8 cellular contexts compared by ENCODE assay signal in the genomic region with DNA sequence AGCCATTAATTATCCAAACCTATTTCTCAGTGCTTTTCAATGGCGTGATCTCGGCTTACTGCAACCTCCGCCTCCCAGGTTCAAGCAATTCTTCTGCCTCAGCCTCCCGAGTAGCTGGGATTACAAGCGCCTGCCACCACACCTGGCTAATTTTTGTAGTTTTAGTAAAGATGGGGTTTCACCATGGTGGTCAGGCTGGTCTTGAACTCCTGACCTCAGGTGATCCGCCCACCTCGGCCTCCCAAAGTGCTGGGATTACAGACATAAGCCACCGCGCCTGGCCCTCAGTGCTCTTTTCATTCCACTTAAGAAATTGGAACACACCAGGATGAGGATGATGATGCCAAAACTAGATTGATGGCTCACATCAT. TPM values are rescaled to one million over a fixed set of nuclear protein-coding genes. Genes with fewer than 3 reads are reported as not detected.
A peak's percentile ranks its signal among the peaks of the same experiment; 100 is the strongest.
DNase-seq lines count a peak whose midpoint lies in the region; ATAC-seq and TF ChIP-seq lines count a peak whose summit lies in the region.
"Not testable (repeated sequence)": the region's sequence is repeated elsewhere in the genome, so short reads cannot be mapped to it uniquely, and the experiment has no call there.
"Had no signal": no experiment of that assay in that cellular context is flagged by ENCODE, and none has a peak within 500 bp of the region (broad histone marks: within the 10 kb centered on the region; RNA-seq: fewer than 3 reads in every experiment).

No MANE protein-coding gene starts in this region.

- peak overlapping the region; percentile 62 for H3K9ac ChIP-seq in muscle layer of colon (ENCODE audit: low read length)
- peak overlapping the region; percentile 86 for H3K9ac ChIP-seq in skeletal muscle satellite cell (ENCODE audit: low read depth, low read length)

- H3K4me3 Mint-ChIP-seq in activated T-helper 1 cell treated with anti-CD3 and anti-CD28 coated beads, Interleukin-12 subunit alpha, Interleukin-12 subunit beta, Interleukin-2, Interleukin-4 antibody, amounts not matched to agents 30 ng/mL and 10 ng/mL and 1 ng/mL, durations not matched to agents 14 hours and 24 hours and 36 hours, result peak overlapping the region; percentile 63

- not testable (repeated sequence) for H3K9me3 ChIP-seq in Panc1 (ENCODE audit: control insufficient read depth, insufficient read depth, low read depth, low read length); heart left ventricle; muscle layer of colon (ENCODE audit: low read length); skeletal muscle satellite cell (replicated peaks; ENCODE audit: low read length)

- POLR2A ChIA-PET in Panc1 (lab: Charles Lee), result interaction anchor here (1.5 kb wide), 1 partner anchor 33 kb away, joined by 3 read pairs; a partner anchor contains a TSS

- not testable (repeated sequence) for H3K4me1 ChIP-seq in Panc1 (ENCODE audit: control insufficient read depth, insufficient read depth, low read length); muscle layer of colon (ENCODE audit: insufficient read depth, low read length); skeletal muscle satellite cell (ENCODE audit: control insufficient read depth, insufficient read depth, low read length)
- peaks cover 0 to 12% (median 0%) of the 10 kb centered on the region in 12 donors for H3K4me1 ChIP-seq in heart left ventricle

- peak overlapping the region; percentile 81 for H3K4me2 ChIP-seq in skeletal muscle satellite cell (ENCODE audit: low read length)

- TF ChIP-seq POLR2A in heart left ventricle (IDR thresholded peaks at IDR 0.05), result not testable (repeated sequence)

- H3K27ac Mint-ChIP-seq in activated T-helper 1 cell treated with anti-CD3 and anti-CD28 coated beads, Interleukin-12 subunit alpha, Interleukin-12 subunit beta, Interleukin-2, Interleukin-4 antibody, amounts not matched to agents 30 ng/mL and 10 ng/mL and 1 ng/mL, durations not matched to agents 14 hours and 24 hours and 36 hours, result peak overlapping the region; percentile 97

- in situ Hi-C loops in Panc1 (cut with HindIII; ENCODE audit: low pct_unique_long_range_greater_than_20kb, low sequenced_read_pairs), result not testable (repeated sequence)

- H3K27ac ChIP-seq in Panc1 (ENCODE audit: low read length), result peak overlapping the region; percentile 95
- H3K27ac ChIP-seq in heart left ventricle, result peak overlapping the region in 11 of 12 donors; percentile 58 to 90 (median 80)
- H3K27ac ChIP-seq in muscle layer of colon (ENCODE audit: low read depth, low read length), result peak overlapping the region; percentile 78

- H3K4me3 ChIP-seq in GM12875 (ENCODE audit: low read depth, low read length), result peak overlapping the region; percentile 46
- peak overlapping the region; percentile 43 to 56 for H3K4me3 ChIP-seq in Panc1 (ENCODE audit: low read depth in 2 of 2, low read length in 2 of 2)
- H3K4me3 ChIP-seq in choroid plexus epithelial cell (ENCODE audit: low read depth, low read length), result peak overlapping the region; percentile 51
- peak overlapping the region in 11 of 12 donors; percentile 34 to 74 (median 48) for H3K4me3 ChIP-seq in heart left ventricle
- peak overlapping the region; percentile 47 to 52 for H3K4me3 ChIP-seq in muscle layer of colon (ENCODE audit: low read depth in 1 of 2, low read length in 2 of 2)
- peak overlapping the region; percentile 59 for H3K4me3 ChIP-seq in skeletal muscle satellite cell (ENCODE audit: low read length)

- H3K36me3 Mint-ChIP-seq in activated T-helper 1 cell treated with anti-CD3 and anti-CD28 coated beads, Interleukin-12 subunit alpha, Interleukin-12 subunit beta, Interleukin-2, Interleukin-4 antibody, amounts not matched to agents 30 ng/mL and 10 ng/mL and 1 ng/mL, durations not matched to agents 14 hours and 24 hours and 36 hours (ENCODE audit: low read depth), result not testable (repeated sequence)

- not testable (repeated sequence) for ATAC-seq in Panc1
- ATAC-seq in heart left ventricle, result peak in 1 of 4 donors; percentile 9

- H3K4me1 Mint-ChIP-seq in activated T-helper 1 cell treated with anti-CD3 and anti-CD28 coated beads, Interleukin-12 subunit alpha, Interleukin-12 subunit beta, Interleukin-2, Interleukin-4 antibody, amounts not matched to agents 30 ng/mL and 10 ng/mL and 1 ng/mL, durations not matched to agents 14 hours and 24 hours and 36 hours (ENCODE audit: low read depth), result peaks cover 25% of the 10 kb centered on the region

- not testable (repeated sequence) for DNase-seq in Panc1 (ENCODE audit: low read depth, low spot score); activated T-helper 1 cell treated with anti-CD3 and anti-CD28 coated beads, Interleukin-12 subunit alpha, Interleukin-12 subunit beta, Interleukin-2, Interleukin-4 antibody, amounts not matched to agents 30 ng/mL and 10 ng/mL and 1 ng/mL, durations not matched to agents 14 hours and 24 hours and 36 hours (ENCODE audit: low spot score); choroid plexus epithelial cell (ENCODE audit: low read depth); heart left ventricle

- intact Hi-C loops in Panc1 (cut with micrococcal nuclease; ENCODE audit: unreplicated experiment), result loop anchor here (1.0 kb wide), 1 partner anchor 28 kb away; no protein-coding TSS in a partner anchor
- intact Hi-C loops in activated T-helper 1 cell treated with anti-CD3 and anti-CD28 coated beads, Interleukin-12 subunit alpha, Interleukin-12 subunit beta, Interleukin-2, Interleukin-4 antibody, amounts not matched to agents 30 ng/mL and 10 ng/mL and 1 ng/mL, durations not matched to agents 14 hours and 24 hours and 36 hours (cut with micrococcal nuclease), result loop anchor here (1.0 to 2.0 kb wide), 9 partner anchors 28 to 496 kb away; a partner anchor contains a TSS
- intact Hi-C loops in heart left ventricle (cut with DNase I), result loop anchor here in 5 of 10 donors (1.0 to 2.0 kb wide), 5 partner anchors 27 to 141 kb away; a partner anchor contains a TSS

- not testable (repeated sequence) for H3K36me3 ChIP-seq in Panc1 (ENCODE audit: control insufficient read depth, insufficient read depth, low read length); heart left ventricle; muscle layer of colon (ENCODE audit: insufficient read depth, low read length); skeletal muscle satellite cell (ENCODE audit: insufficient read depth, low read length)

- not testable (repeated sequence) for H3K27me3 Mint-ChIP-seq in activated T-helper 1 cell treated with anti-CD3 and anti-CD28 coated beads, Interleukin-12 subunit alpha, Interleukin-12 subunit beta, Interleukin-2, Interleukin-4 antibody, amounts not matched to agents 30 ng/mL and 10 ng/mL and 1 ng/mL, durations not matched to agents 14 hours and 24 hours and 36 hours (ENCODE audit: insufficient read depth)

- BruUV-seq in Panc1 (replicated peaks; lab: Mats Ljungman, UMichigan), result not testable (repeated sequence)

- 36 to 46% (median 42%) methylated on average over 9 of the region's 9 CpGs for WGBS in heart left ventricle, 4 donors

- not testable (repeated sequence) for TF ChIP-seq CTCF in GM12875 (IDR thresholded peaks at IDR 0.05; ENCODE audit: borderline replicate concordance, insufficient read depth, low read depth, low read length); Panc1 (IDR thresholded peaks at IDR 0.05); choroid plexus epithelial cell (conservative IDR thresholded peaks at IDR 0.05; ENCODE audit: low read depth, low read length); heart left ventricle (IDR thresholded peaks at IDR 0.05)

- not testable (repeated sequence) for H3K9me3 Mint-ChIP-seq in activated T-helper 1 cell treated with anti-CD3 and anti-CD28 coated beads, Interleukin-12 subunit alpha, Interleukin-12 subunit beta, Interleukin-2, Interleukin-4 antibody, amounts not matched to agents 30 ng/mL and 10 ng/mL and 1 ng/mL, durations not matched to agents 14 hours and 24 hours and 36 hours

- CTCF ChIA-PET in Panc1 (lab: Charles Lee), result not testable (repeated sequence)

- H3K27me3 ChIP-seq in Panc1 (ENCODE audit: control insufficient read depth, insufficient read depth, low read length); heart left ventricle; muscle layer of colon (ENCODE audit: control insufficient read depth in 1 of 2, insufficient read depth in 2 of 2, low read length in 2 of 2); skeletal muscle satellite cell (ENCODE audit: control insufficient read depth, insufficient read depth, low read length): not testable (repeated sequence)

RNA-seq across cellular contexts. Expression of a gene that starts 32.1 kb away (rescaled TPM):
- not detected for total RNA-seq in Panc1 (2021; ENCODE audit: unreplicated experiment)
- polyA plus RNA-seq in Panc1 (2012; ENCODE audit: insufficient read length), result not detected
- total RNA-seq in activated T-helper 1 cell treated with anti-CD3 and anti-CD28 coated beads, Interleukin-12 subunit alpha, Interleukin-12 subunit beta, Interleukin-2, Interleukin-4 antibody, amounts not matched to agents 30 ng/mL and 10 ng/mL and 1 ng/mL, durations not matched to agents 14 hours and 24 hours and 36 hours, result 0.13 and 0.17 TPM in 2 replicates
- under 1 TPM in 6 of 9 donors, not detected in 3; 0.08 to 0.36 (median 0.12) TPM for total RNA-seq in heart left ventricle
- polyA plus RNA-seq in heart left ventricle, result under 1 TPM; 0.04 to 0.08 TPM
- total RNA-seq in skeletal muscle satellite cell (2012; rRNA removed), result under 0.01 TPM in 1 of 2 replicates, not detected in the other
- total RNA-seq: Daoy had no signal

RNA-seq across cellular contexts. Expression of a gene that starts 32.7 kb away (rescaled TPM):
- total RNA-seq in Panc1 (2021; ENCODE audit: unreplicated experiment), result 19.9 TPM
- polyA plus RNA-seq in Panc1 (2012; ENCODE audit: insufficient read length), result 10.5 TPM
- total RNA-seq in activated T-helper 1 cell treated with anti-CD3 and anti-CD28 coated beads, Interleukin-12 subunit alpha, Interleukin-12 subunit beta, Interleukin-2, Interleukin-4 antibody, amounts not matched to agents 30 ng/mL and 10 ng/mL and 1 ng/mL, durations not matched to agents 14 hours and 24 hours and 36 hours, result 86.3 and 91.2 TPM in 2 replicates
- 10 to 100 TPM; 17.1 to 48.9 (median 39.6) TPM for total RNA-seq in heart left ventricle
- 10 to 100 TPM; 20.8 to 41.1 TPM for polyA plus RNA-seq in heart left ventricle
- total RNA-seq in skeletal muscle satellite cell (2012; rRNA removed), result 14.9 and 18.3 TPM in 2 replicates
